Comparison of ENCODE assay signal across 10 cellular contexts in the genomic region with DNA sequence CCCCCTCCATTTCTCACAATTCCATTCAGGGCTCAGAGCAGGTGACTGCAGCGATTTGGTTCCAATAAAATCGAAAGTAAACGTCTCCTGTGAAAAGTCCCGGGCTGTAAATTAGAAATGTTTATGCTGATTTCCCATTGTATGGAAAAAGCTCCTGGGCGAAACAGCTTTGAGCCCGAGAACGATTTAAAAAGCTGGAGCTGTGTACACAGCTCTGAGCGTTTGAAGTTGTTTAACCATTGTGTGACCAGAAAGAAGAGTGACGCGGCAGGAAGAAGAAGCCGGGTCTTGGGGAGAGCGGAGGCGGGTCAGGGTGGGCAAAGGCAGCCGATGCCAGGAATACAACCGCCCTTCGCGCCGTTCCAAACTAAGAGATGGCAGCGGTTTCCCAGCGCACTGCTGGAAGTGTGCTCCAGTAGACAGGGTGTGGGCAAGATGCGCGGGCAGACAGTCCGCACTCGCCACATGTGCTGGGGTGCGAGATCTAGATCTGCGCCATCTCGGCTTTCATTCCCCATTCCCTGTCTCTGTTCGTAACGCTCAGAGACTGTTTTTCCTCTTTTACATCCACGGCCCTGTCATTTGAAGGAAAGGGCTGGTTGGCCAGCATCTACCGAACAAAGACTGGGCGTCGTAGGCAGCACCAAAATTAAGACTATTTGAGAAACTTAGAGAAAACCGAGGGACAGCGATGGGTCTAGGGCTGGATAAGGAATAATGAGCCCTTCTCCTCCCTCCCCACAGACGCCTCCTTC. TPM values are rescaled to one million over a fixed set of nuclear protein-coding genes. Genes with fewer than 3 reads are reported as not detected.
DNase-seq lines count a peak whose midpoint lies in the region; ATAC-seq and TF ChIP-seq lines count a peak whose summit lies in the region.
"Had no signal": no experiment of that assay in that cellular context is flagged by ENCODE, and none has a peak within 500 bp of the region (broad histone marks: within the 10 kb centered on the region; RNA-seq: fewer than 3 reads in every experiment).

No MANE protein-coding gene starts in this region.

- H3K27me3 ChIP-seq in naive thymus-derived CD4-positive, alpha-beta T cell (ENCODE audit: control insufficient read depth in 2 of 2, insufficient read depth in 2 of 2, low read length in 2 of 2) = peaks cover 10 to 26% of the 10 kb centered on the region in 2 donors
- peaks cover 90% of the 10 kb centered on the region for H3K27me3 ChIP-seq in adrenal gland

- 5 to 7% (median 5%) methylated on average over 35 to 36 of the region's 36 CpGs for WGBS in adrenal gland, 4 donors

- CTCF ChIA-PET in naive thymus-derived CD4-positive, alpha-beta T cell (lab: Charles Lee) = no interaction called here

- intact Hi-C loops in naive thymus-derived CD4-positive, alpha-beta T cell (cut with micrococcal nuclease) = no loop called here
- intact Hi-C loops in adrenal gland (cut with DNase I) = no loop called here

- no peaks in the 10 kb centered on the region for H3K9me3 ChIP-seq in naive thymus-derived CD4-positive, alpha-beta T cell (ENCODE audit: control insufficient read depth in 2 of 3, low read length in 3 of 3)
- H3K9me3 ChIP-seq in adrenal gland (replicated peaks in 1 of 3) = no peaks in the 10 kb centered on the region

- H3K27ac Mint-ChIP-seq in activated naive CD8-positive, alpha-beta T cell treated with anti-CD3 and anti-CD28 coated beads, Interleukin-2, amount 50 U/mL, for 24 hours = no peak overlapping the region
- H3K27ac Mint-ChIP-seq in naive thymus-derived CD4-positive, alpha-beta T cell = peak overlapping the region in 1 of 9 donors; percentile 58

- peaks cover 32% of the 10 kb centered on the region for H3K4me1 Mint-ChIP-seq in activated naive CD8-positive, alpha-beta T cell treated with anti-CD3 and anti-CD28 coated beads, Interleukin-2, amount 50 U/mL, for 24 hours
- peaks cover 28 to 57% (median 44%) of the 10 kb centered on the region in 7 donors for H3K4me1 Mint-ChIP-seq in naive thymus-derived CD4-positive, alpha-beta T cell

- H3K4me3 ChIP-seq in AG09309 (ENCODE audit: control insufficient read depth, low read depth, low read length) (peak overlapping the region; percentile 15), adrenal gland (peak overlapping the region in 1 of 4 donors; percentile 52)
- H3K4me3 ChIP-seq in naive thymus-derived CD4-positive, alpha-beta T cell (ENCODE audit: low read length) = peak overlapping the region; percentile 59

- no peak for DNase-seq in AG09309 (ENCODE audit: low read depth)
- DNase-seq in GM20000 (ENCODE audit: low spot score) = peak; percentile 45
- no peak for DNase-seq in activated naive CD8-positive, alpha-beta T cell treated with anti-CD3 and anti-CD28 coated beads, Interleukin-2, amount 50 U/mL, for 24 hours
- DNase-seq in naive thymus-derived CD4-positive, alpha-beta T cell = no peak
- no peak for DNase-seq in adrenal gland
- DNase-seq in NCI-H1436 treated with DMSO at 0.1 percent for 48 hours (lab: John Stamatoyannopoulos, UW) = no peak

- H3K27ac ChIP-seq in naive thymus-derived CD4-positive, alpha-beta T cell (ENCODE audit: low read depth, low read length) = no peak overlapping the region
- no peak overlapping the region for H3K27ac ChIP-seq in adrenal gland

- peaks cover 17 to 18% of the 10 kb centered on the region in 2 donors for H3K4me1 ChIP-seq in naive thymus-derived CD4-positive, alpha-beta T cell (ENCODE audit: control insufficient read depth in 2 of 2, insufficient read depth in 2 of 2, low read length in 2 of 2)
- H3K4me1 ChIP-seq in adrenal gland (replicated peaks in 1 of 2) = peaks cover 5 to 33% of the 10 kb centered on the region in 2 donors

- POLR2A ChIA-PET in naive thymus-derived CD4-positive, alpha-beta T cell (lab: Charles Lee) = no interaction called here

- no peak for ATAC-seq in activated naive CD8-positive, alpha-beta T cell treated with anti-CD3 and anti-CD28 coated beads, Interleukin-2, amount 50 U/mL, for 24 hours
- no peak for ATAC-seq in naive thymus-derived CD4-positive, alpha-beta T cell
- ATAC-seq in GM18502 (IDR thresholded peaks at IDR 0.05; ENCODE audit: poor library complexity, unreplicated experiment) = no peak
- ATAC-seq in HG03095 (IDR thresholded peaks at IDR 0.05; ENCODE audit: unreplicated experiment) = no peak

- H3K4me3 Mint-ChIP-seq in activated naive CD8-positive, alpha-beta T cell treated with anti-CD3 and anti-CD28 coated beads, Interleukin-2, amount 50 U/mL, for 24 hours = peak overlapping the region; percentile 76
- peak overlapping the region; percentile 74 to 92 (median 87) for H3K4me3 Mint-ChIP-seq in naive thymus-derived CD4-positive, alpha-beta T cell

- H3K27me3 Mint-ChIP-seq in activated naive CD8-positive, alpha-beta T cell treated with anti-CD3 and anti-CD28 coated beads, Interleukin-2, amount 50 U/mL, for 24 hours = peaks cover 81% of the 10 kb centered on the region
- peaks cover 82 to 88% (median 87%) of the 10 kb centered on the region in 5 donors for H3K27me3 Mint-ChIP-seq in naive thymus-derived CD4-positive, alpha-beta T cell

- H3K36me3 Mint-ChIP-seq in activated naive CD8-positive, alpha-beta T cell treated with anti-CD3 and anti-CD28 coated beads, Interleukin-2, amount 50 U/mL, for 24 hours (ENCODE audit: low read depth) = no peaks in the 10 kb centered on the region
- peaks cover 0 to 10% (median 4%) of the 10 kb centered on the region in 5 donors for H3K36me3 Mint-ChIP-seq in naive thymus-derived CD4-positive, alpha-beta T cell

- no peak for TF ChIP-seq POLR2A in adrenal gland (IDR thresholded peaks at IDR 0.05)

- H3K36me3 ChIP-seq in naive thymus-derived CD4-positive, alpha-beta T cell (ENCODE audit: control insufficient read depth in 2 of 3, insufficient read depth in 3 of 3, low read length in 3 of 3) = no peaks in the 10 kb centered on the region
- H3K36me3 ChIP-seq in adrenal gland (replicated peaks in 1 of 2) = no peaks in the 10 kb centered on the region

- TF ChIP-seq CTCF in AG09309 (IDR thresholded peaks at IDR 0.05; ENCODE audit: control insufficient read depth, insufficient read depth, low read depth, low read length, missing control alignments) (no peak), GM20000 (IDR thresholded peaks at IDR 0.05; ENCODE audit: extremely low read depth, missing control alignments) (no peak), adrenal gland (IDR thresholded peaks at IDR 0.05) (no peak)

- no peaks in the 10 kb centered on the region for H3K9me3 Mint-ChIP-seq in activated naive CD8-positive, alpha-beta T cell treated with anti-CD3 and anti-CD28 coated beads, Interleukin-2, amount 50 U/mL, for 24 hours
- peaks cover 0 to 18% (median 2%) of the 10 kb centered on the region in 11 donors for H3K9me3 Mint-ChIP-seq in naive thymus-derived CD4-positive, alpha-beta T cell

RNA-seq across cellular contexts. Expression of gene GSX1, which starts 1.0 kb away (rescaled TPM):
- not detected for total RNA-seq in naive thymus-derived CD4-positive, alpha-beta T cell
- polyA plus RNA-seq in naive thymus-derived CD4-positive, alpha-beta T cell = not detected
- total RNA-seq in adrenal gland = not detected
- not detected for polyA plus RNA-seq in adrenal gland
- total RNA-seq: lower leg skin, RPMI7951 had no signal
